In the genomic region with DNA sequence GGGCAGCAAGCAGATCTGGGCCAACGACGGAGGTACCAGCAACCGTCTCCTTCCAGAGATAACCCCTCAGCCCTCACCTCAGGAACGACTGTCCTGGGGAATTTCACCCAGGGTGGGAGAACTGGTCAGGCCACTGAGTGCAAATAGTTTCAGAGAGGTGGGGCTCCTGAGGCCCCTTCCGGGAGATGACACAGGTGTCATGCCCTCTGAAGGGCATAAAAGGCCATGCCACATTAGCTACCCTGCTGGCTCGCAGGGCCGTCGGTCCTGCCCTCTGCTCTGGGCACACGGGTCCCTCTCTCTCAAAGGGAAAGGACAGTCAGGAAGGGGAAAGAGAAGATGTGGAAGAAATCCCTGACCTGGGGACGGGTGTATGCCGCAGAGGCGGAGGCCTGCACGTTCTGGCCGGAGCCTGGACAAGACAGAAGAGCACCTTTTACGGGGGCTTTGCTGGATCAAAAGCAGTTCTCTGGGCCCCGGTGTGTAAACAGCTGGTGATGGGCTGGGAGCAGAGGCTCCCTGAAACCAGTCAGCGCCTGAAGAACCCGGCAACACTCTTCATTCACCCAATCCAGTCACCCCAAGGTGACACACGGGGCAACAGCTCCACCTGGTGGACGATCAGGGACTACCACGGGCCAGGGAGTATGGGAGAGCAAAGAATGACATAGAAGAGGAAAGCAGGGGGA, we compare ENCODE assay signal across 8 cellular contexts. TPM values are rescaled to one million over a fixed set of nuclear protein-coding genes. Genes with fewer than 3 reads are reported as not detected.
A peak's percentile ranks its signal among the peaks of the same experiment; 100 is the strongest.
DNase-seq lines count a peak whose midpoint lies in the region; ATAC-seq, FAIRE-seq and TF ChIP-seq lines count a peak whose summit lies in the region.

No MANE protein-coding gene starts in this region.

- peak overlapping the region; percentile 89 to 91 for H3K27ac Mint-ChIP-seq in natural killer cell treated with Interleukin-12 subunit alpha and Interleukin-12 subunit beta and Interleukin-15 and Interleukin-18, amount 100 ng/mL, for 72 hours

- H3K27me3 Mint-ChIP-seq in natural killer cell treated with Interleukin-12 subunit alpha and Interleukin-12 subunit beta and Interleukin-15 and Interleukin-18, amount 100 ng/mL, for 72 hours: no peaks in the 10 kb centered on the region

- H3K36me3 Mint-ChIP-seq in natural killer cell treated with Interleukin-12 subunit alpha and Interleukin-12 subunit beta and Interleukin-15 and Interleukin-18, amount 100 ng/mL, for 72 hours: no peaks in the 10 kb centered on the region

- FAIRE-seq in RCC 7860 (lab: Jason Lieb, UNC): no peak

- peak; percentile 68 to 78 for ATAC-seq in natural killer cell treated with Interleukin-12 subunit alpha and Interleukin-12 subunit beta and Interleukin-15 and Interleukin-18, amount 100 ng/mL, for 72 hours
- ATAC-seq in stimulated activated naive CD8-positive, alpha-beta T cell treated with anti-CD3 and anti-CD28 coated beads, Interleukin-15, Interleukin-2, amounts not matched to agents 100 U/mL and 50 U/mL, for 24 hours: peak; percentile 51

- TF ChIP-seq CTCF in GM20000 (IDR thresholded peaks at IDR 0.05; ENCODE audit: extremely low read depth, missing control alignments): peak; percentile 92

- no peaks in the 10 kb centered on the region for H3K9me3 Mint-ChIP-seq in natural killer cell treated with Interleukin-12 subunit alpha and Interleukin-12 subunit beta and Interleukin-15 and Interleukin-18, amount 100 ng/mL, for 72 hours

- peaks cover 72 to 85% of the 10 kb centered on the region in 2 donors for H3K4me1 Mint-ChIP-seq in natural killer cell treated with Interleukin-12 subunit alpha and Interleukin-12 subunit beta and Interleukin-15 and Interleukin-18, amount 100 ng/mL, for 72 hours (ENCODE audit: low read depth in 2 of 2)

- peak overlapping the region; percentile 75 for H3K4me3 Mint-ChIP-seq in natural killer cell treated with Interleukin-12 subunit alpha and Interleukin-12 subunit beta and Interleukin-15 and Interleukin-18, amount 100 ng/mL, for 72 hours

- peak in 13 of 14 donors; percentile 36 to 88 (median 78) for DNase-seq in C1 segment of cervical spinal cord (lab: John Stamatoyannopoulos, UW)
- peak; percentile 84 for DNase-seq in GM20000 (ENCODE audit: low spot score)
- DNase-seq in Kasumi-1 (lab: John Stamatoyannopoulos, UW): peak; percentile 90 to 94
- DNase-seq in RCC 7860 (ENCODE audit: low spot score): peak; percentile 48
- peak; percentile 97 to 99 for DNase-seq in activated T-cell treated with anti-CD3 and anti-CD28 coated beads, Interleukin-2, amount 50 U/mL, for 48 hours
- DNase-seq in fibroblast of gingiva (ENCODE audit: low read depth): peak; percentile 71
- peak; percentile 86 for DNase-seq in natural killer cell treated with Interleukin-12 subunit alpha and Interleukin-12 subunit beta and Interleukin-15 and Interleukin-18, amount 100 ng/mL, for 72 hours (ENCODE audit: low spot score)
- peak; percentile 95 for DNase-seq in stimulated activated naive CD8-positive, alpha-beta T cell treated with anti-CD3 and anti-CD28 coated beads, Interleukin-15, Interleukin-2, amounts not matched to agents 100 U/mL and 50 U/mL, for 24 hours

RNA-seq across cellular contexts. Expression of gene TAF8, which starts 6.4 kb away (rescaled TPM):
- total RNA-seq in natural killer cell treated with Interleukin-12 subunit alpha and Interleukin-12 subunit beta and Interleukin-15 and Interleukin-18, amount 100 ng/mL, for 72 hours: 10 to 100 TPM; 38.7 to 44.1 TPM

Comparison
In these comparisons a context has a peak if more than half of its experiments do, and no peak if none do; other contexts are left out.
1. Peak in every context shown above with its lines: DNase-seq and ATAC-seq.
2. DNase-seq: peak in every context shown above with its lines; median percentile 98 in activated T-cell treated with anti-CD3 and anti-CD28 coated beads, Interleukin-2, amount 50 U/mL, for 48 hours; 95 in stimulated activated naive CD8-positive, alpha-beta T cell treated with anti-CD3 and anti-CD28 coated beads, Interleukin-15, Interleukin-2, amounts not matched to agents 100 U/mL and 50 U/mL, for 24 hours; 92 in Kasumi-1; 86 in natural killer cell treated with Interleukin-12 subunit alpha and Interleukin-12 subunit beta and Interleukin-15 and Interleukin-18, amount 100 ng/mL, for 72 hours; 84 in GM20000; 78 in C1 segment of cervical spinal cord; 71 in fibroblast of gingiva; 48 in RCC 7860.